ENCODE assay signal across 8 cellular contexts in genomic region chr9:134136997-134137302, GRCh38. TPM values are rescaled to one million over a fixed set of nuclear protein-coding genes. Genes with fewer than 3 reads are reported as not detected.
DNase-seq lines count a peak whose midpoint lies in the region; ATAC-seq and TF ChIP-seq lines count a peak whose summit lies in the region.

No MANE protein-coding gene starts in this region.

- WGBS in aorta, 2 donors = 42 to 47% methylated on average over 7 of the region's 7 CpGs

- peak overlapping the region; percentile 47 for H3K27ac Mint-ChIP-seq in MCF 10A (ENCODE audit: low read depth, unreplicated experiment)

- BruUV-seq in MCF 10A (replicated peaks; lab: Mats Ljungman, UMichigan) = no TSS peak

- peak overlapping the region; percentile 77 to 83 for H3K9ac ChIP-seq in mucosa of rectum (ENCODE audit: low read depth in 1 of 2, low read length in 2 of 2)

- H2AFZ ChIP-seq in ACC112 (ENCODE audit: low read length, unreplicated experiment) = peak overlapping the region; percentile 46

- POLR2A ChIA-PET in MCF 10A (lab: Yijun Ruan, JAX) = interaction anchor here (1.3 to 2.9 kb wide), 2 partner anchors 8 to 71 kb away, joined by 4 to 23 read pairs; no protein-coding TSS in a partner anchor

- H3K79me2 ChIP-seq in ACC112 (ENCODE audit: control insufficient read depth, insufficient read depth, low read length, unreplicated experiment) = peaks cover 43% of the 10 kb centered on the region

- H3K27ac ChIP-seq in ACC112 (ENCODE audit: low read depth, low read length) (no peak overlapping the region), mucosa of rectum (ENCODE audit: low read depth in 2 of 2, low read length in 2 of 2) (no peak overlapping the region), aorta (ENCODE audit: low read depth in 1 of 2, low read length in 2 of 2) (no peak overlapping the region)

- peaks cover 20% of the 10 kb centered on the region for H3K4me1 Mint-ChIP-seq in MCF 10A (ENCODE audit: insufficient read depth, unreplicated experiment)

- no peaks in the 10 kb centered on the region for H3K9me3 Mint-ChIP-seq in MCF 10A (ENCODE audit: unreplicated experiment)

- intact Hi-C loops in MCF 10A (cut with micrococcal nuclease) (no loop called here), aorta (cut with DNase I) (loop anchor here in 1 of 2 donors (2.0 kb wide), 1 partner anchor 26 kb away; no protein-coding TSS in a partner anchor)

- H3K36me3 ChIP-seq in ACC112 (ENCODE audit: insufficient read depth, low read length) (peaks cover 9% of the 10 kb centered on the region; the same call in 1 of the 2 replicates), mucosa of rectum (ENCODE audit: control insufficient read depth in 2 of 2, insufficient read depth in 2 of 2, low read length in 2 of 2) (peaks cover 12 to 20% of the 10 kb centered on the region in 2 donors), aorta (ENCODE audit: control insufficient read depth in 1 of 2, insufficient read depth in 2 of 2, low read length in 1 of 2) (peaks cover 0 to 2% of the 10 kb centered on the region in 2 donors)

- CTCF ChIA-PET in MCF 10A (lab: Yijun Ruan, JAX) = no interaction called here

- ATAC-seq in HG03097 (IDR thresholded peaks at IDR 0.05; ENCODE audit: low FRiP score, unreplicated experiment) = no peak
- ATAC-seq in aorta (ENCODE audit: low FRiP score) = no peak

- H3K4me3 ChIP-seq in ACC112 (ENCODE audit: low read depth, low read length) = peak overlapping the region; percentile 99
- H3K4me3 ChIP-seq in mucosa of rectum (ENCODE audit: low read length in 2 of 2) = peak overlapping the region; percentile 82 to 89
- peak overlapping the region in 1 of 2 donors; percentile 97 for H3K4me3 ChIP-seq in aorta (ENCODE audit: low read length in 2 of 2)

- H3K9me3 ChIP-seq in mucosa of rectum (ENCODE audit: control insufficient read depth in 2 of 2, low read length in 2 of 2) = no peaks in the 10 kb centered on the region
- H3K9me3 ChIP-seq in aorta (ENCODE audit: control insufficient read depth, low read length) = no peaks in the 10 kb centered on the region

- H3K4me1 ChIP-seq in ACC112 (ENCODE audit: control insufficient read depth, insufficient read depth, low read length, unreplicated experiment) = peaks cover 29% of the 10 kb centered on the region
- H3K4me1 ChIP-seq in mucosa of rectum (ENCODE audit: control insufficient read depth in 2 of 2, insufficient read depth in 2 of 2, low read length in 2 of 2) = peaks cover 28 to 29% of the 10 kb centered on the region in 2 donors
- H3K4me1 ChIP-seq in aorta (ENCODE audit: control insufficient read depth in 1 of 2, insufficient read depth in 2 of 2, low read length in 2 of 2) = no peaks in the 10 kb centered on the region

- peaks cover 33% of the 10 kb centered on the region for H3K36me3 Mint-ChIP-seq in MCF 10A (ENCODE audit: insufficient read depth, unreplicated experiment)

- DNase-seq in HT-29 (ENCODE audit: low spot score) (peak; percentile 34), MCF 10A (ENCODE audit: unreplicated experiment) (no peak), hippocampal formation (lab: John Stamatoyannopoulos, UW) (no peak), aorta (no peak), T-helper 9 cell (no peak)

- peak overlapping the region; percentile 77 for H3K4me3 Mint-ChIP-seq in MCF 10A (ENCODE audit: unreplicated experiment)

- no peaks in the 10 kb centered on the region for H3K27me3 Mint-ChIP-seq in MCF 10A (ENCODE audit: insufficient read depth, unreplicated experiment)

- H3K27me3 ChIP-seq in ACC112 (ENCODE audit: insufficient read depth, low read length) (no peaks in the 10 kb centered on the region), mucosa of rectum (ENCODE audit: control insufficient read depth in 2 of 2, insufficient read depth in 2 of 2, low read length in 2 of 2) (no peaks in the 10 kb centered on the region), aorta (ENCODE audit: control insufficient read depth in 1 of 2, insufficient read depth in 2 of 2, low read length in 1 of 2) (no peaks in the 10 kb centered on the region)

- TF ChIP-seq CTCF in MCF 10A (IDR thresholded peaks at IDR 0.05; ENCODE audit: unreplicated experiment) = no peak

RNA-seq across cellular contexts. Expression of gene WDR5, which starts 1.1 kb away (rescaled TPM):
- 37.3 and 42.5 TPM in 2 replicates for total RNA-seq in HT-29 (2014; rRNA removed; shearing (Covaris generic))
- total RNA-seq in MCF 10A (2022) = 36.5 and 43.8 TPM in 2 replicates
- 10 to 100 TPM; 15.4 to 25.1 TPM for total RNA-seq in aorta
- polyA plus RNA-seq in aorta = 10 to 100 TPM; 11.5 to 14.9 TPM

RNA-seq across cellular contexts. Expression of gene RNU6ATAC, which starts 27.4 kb away (rescaled TPM):
- total RNA-seq in HT-29 (2014; rRNA removed; shearing (Covaris generic)) = not detected in 2 replicates
- total RNA-seq in MCF 10A (2022) = 21.0 and 53.3 TPM in 2 replicates
- total RNA-seq in aorta = 100 to 1,000 TPM; 119 to 181 TPM
- polyA plus RNA-seq in aorta = not detected

Comparison
In these comparisons a context has a peak if more than half of its experiments do, and no peak if none do; other contexts are left out.
1. RNA of gene RNU6ATAC, which starts 27.4 kb away (total RNA-seq): 119 to 181 TPM in aorta and 21.0 to 53.3 TPM in MCF 10A; not detected in HT-29; every median in the first group is over 10 times any median in the second.